In the genomic region with DNA sequence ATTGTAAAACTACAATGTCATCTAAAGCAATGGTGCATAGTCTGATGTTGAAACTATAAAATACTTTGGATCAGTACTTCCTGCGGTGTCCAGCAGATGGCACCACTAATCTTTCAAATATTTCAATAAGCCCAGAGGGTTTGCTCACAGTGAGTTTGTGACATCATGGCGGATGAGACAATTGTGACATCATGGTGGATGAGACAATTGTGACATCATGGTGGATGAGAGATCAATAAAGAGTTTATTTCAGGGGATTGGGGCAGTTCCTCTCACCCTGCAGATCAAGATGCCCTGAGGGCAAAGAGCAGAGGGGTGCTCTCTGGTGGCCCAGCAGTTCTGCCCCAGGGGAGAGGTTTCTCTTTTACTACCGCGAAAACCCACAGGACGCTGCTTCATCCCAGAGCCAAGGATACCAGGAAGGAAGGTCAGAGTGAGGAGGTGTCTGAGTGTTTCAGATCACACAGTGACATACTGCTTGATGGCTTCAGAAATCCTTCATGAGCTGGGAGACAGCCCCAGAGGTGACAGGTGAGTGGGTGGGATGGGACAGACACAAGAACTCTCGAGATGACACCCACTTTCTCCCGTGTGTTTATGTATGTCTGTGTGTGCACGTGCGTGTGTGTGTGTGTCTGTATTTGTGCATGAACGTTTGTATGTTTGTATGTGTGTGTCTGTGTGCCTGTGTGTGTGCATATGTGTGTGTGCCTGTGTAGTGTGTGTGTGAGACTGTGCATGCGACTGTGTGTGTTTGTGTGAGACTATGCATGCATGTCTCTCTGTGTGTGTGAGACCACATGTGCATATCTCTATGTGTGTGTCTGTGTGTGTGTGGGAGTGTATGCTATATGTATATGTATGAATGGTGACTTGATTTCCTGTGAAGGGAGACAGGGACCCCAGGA, we compare ENCODE assay signal across 8 cellular contexts. TPM values are rescaled to one million over a fixed set of nuclear protein-coding genes. Genes with fewer than 3 reads are reported as not detected.
A peak's percentile ranks its signal among the peaks of the same experiment; 100 is the strongest.
DNase-seq lines count a peak whose midpoint lies in the region; ATAC-seq and TF ChIP-seq lines count a peak whose summit lies in the region.

No MANE protein-coding gene starts in this region.

- H3K4me1 ChIP-seq in Panc1 (ENCODE audit: control insufficient read depth, insufficient read depth, low read length) (peaks cover 6% of the 10 kb centered on the region), neural progenitor cell (peaks cover 5% of the 10 kb centered on the region), tibial artery (peaks cover 0 to 11% (median 10%) of the 10 kb centered on the region in 4 donors)

- H3K4me1 Mint-ChIP-seq in neural progenitor cell: peaks cover 4% of the 10 kb centered on the region

- H3K79me2 ChIP-seq in neural progenitor cell (ENCODE audit: low read depth): no peaks in the 10 kb centered on the region

- H3K27ac ChIP-seq in Panc1 (ENCODE audit: low read length) (no peak overlapping the region), neural progenitor cell (no peak overlapping the region), tibial artery (no peak overlapping the region)

- no peak overlapping the region for H3K9ac ChIP-seq in neural progenitor cell

- POLR2A ChIA-PET in Panc1 (lab: Charles Lee): no interaction called here

- H3K4me3 Mint-ChIP-seq in neural progenitor cell: no peak overlapping the region

- H2AFZ ChIP-seq in neural progenitor cell (replicated peaks): no peak overlapping the region

- BruUV-seq in Panc1 (replicated peaks; lab: Mats Ljungman, UMichigan): no TSS peak

- H3K4me3 ChIP-seq in Panc1 (ENCODE audit: low read depth in 2 of 2, low read length in 2 of 2): no peak overlapping the region
- H3K4me3 ChIP-seq in fibroblast of the aortic adventitia (ENCODE audit: low read depth, low read length): no peak overlapping the region
- H3K4me3 ChIP-seq in neural progenitor cell: no peak overlapping the region
- H3K4me3 ChIP-seq in tibial artery: no peak overlapping the region

- TF ChIP-seq CTCF in Panc1 (IDR thresholded peaks at IDR 0.05) (peak; percentile 81), fibroblast of the aortic adventitia (IDR thresholded peaks at IDR 0.05; ENCODE audit: insufficient read depth, low read length) (peak; percentile 64), neural progenitor cell (IDR thresholded peaks at IDR 0.05) (peak; percentile 83), tibial artery (IDR thresholded peaks at IDR 0.05) (peak; percentile 79 to 88)

- intact Hi-C loops in Panc1 (cut with micrococcal nuclease; ENCODE audit: unreplicated experiment): loop anchor here (2.0 kb wide), 1 partner anchor 82 kb away; no protein-coding TSS in a partner anchor
- intact Hi-C loops in tibial artery (cut with DNase I; ENCODE audit: low total_unique reads): loop anchor here (1.0 kb wide), 1 partner anchor 83 kb away; no protein-coding TSS in a partner anchor

- H3K4me2 ChIP-seq in neural progenitor cell: no peak overlapping the region

- peaks cover 6% of the 10 kb centered on the region for H4K20me1 ChIP-seq in neural progenitor cell (ENCODE audit: low read depth)

- no peak overlapping the region for H3K27ac Mint-ChIP-seq in neural progenitor cell

- no peaks in the 10 kb centered on the region for H3K36me3 Mint-ChIP-seq in neural progenitor cell

- H3K27me3 ChIP-seq in Panc1 (ENCODE audit: control insufficient read depth, insufficient read depth, low read length): peaks cover 19% of the 10 kb centered on the region
- peaks cover 100% of the 10 kb centered on the region for H3K27me3 ChIP-seq in neural progenitor cell
- peaks cover 14 to 89% of the 10 kb centered on the region in 2 donors for H3K27me3 ChIP-seq in tibial artery

- H3K9me3 ChIP-seq in Panc1 (ENCODE audit: control insufficient read depth, insufficient read depth, low read depth, low read length) (no peaks in the 10 kb centered on the region), neural progenitor cell (ENCODE audit: low read depth) (no peaks in the 10 kb centered on the region), tibial artery (no peaks in the 10 kb centered on the region)

- H3K36me3 ChIP-seq in Panc1 (ENCODE audit: control insufficient read depth, insufficient read depth, low read length): no peaks in the 10 kb centered on the region
- no peaks in the 10 kb centered on the region for H3K36me3 ChIP-seq in neural progenitor cell
- no peaks in the 10 kb centered on the region for H3K36me3 ChIP-seq in tibial artery

- ATAC-seq in Panc1 (peak; percentile 60), GM21381 (IDR thresholded peaks at IDR 0.05; ENCODE audit: unreplicated experiment) (no peak)

- H3F3A ChIP-seq in neural progenitor cell (ENCODE audit: low read depth): no peaks in the 10 kb centered on the region

- peak; percentile 67 for DNase-seq in COLO668 (lab: John Stamatoyannopoulos, UW; ENCODE audit: unreplicated experiment)
- peak; percentile 68 for DNase-seq in HS-5 (ENCODE audit: low read depth)
- DNase-seq in Panc1 (ENCODE audit: low read depth, low spot score): peak; percentile 61
- DNase-seq in activated T-cell treated with anti-CD3 and anti-CD28 coated beads, Interleukin-2, amount 50 U/mL, for 48 hours: peak; percentile 75 to 79
- DNase-seq in fibroblast of the aortic adventitia (ENCODE audit: low read depth): peak; percentile 83
- peak; percentile 68 for DNase-seq in neural progenitor cell (ENCODE audit: low spot score)
- peak in 1 of 2 donors; percentile 69 for DNase-seq in tibial artery

- in situ Hi-C loops in Panc1 (cut with HindIII; ENCODE audit: low pct_unique_long_range_greater_than_20kb, low sequenced_read_pairs): no loop called here

- peaks cover 81% of the 10 kb centered on the region for H3K27me3 Mint-ChIP-seq in neural progenitor cell (ENCODE audit: insufficient read depth, low read depth)

- CTCF ChIA-PET in Panc1 (lab: Charles Lee): no interaction called here

- H3K9me3 Mint-ChIP-seq in neural progenitor cell: no peaks in the 10 kb centered on the region

RNA-seq across cellular contexts. Expression of a gene that starts 7.3 kb away (rescaled TPM):
- total RNA-seq in Panc1 (2021; ENCODE audit: unreplicated experiment) (0.69 TPM), fibroblast of the aortic adventitia (ENCODE audit: low replicate concordance) (2.5 and 3.3 TPM in 2 replicates), neural progenitor cell (ENCODE audit: low replicate concordance) (not detected in 2 replicates)
- 0.63 TPM for polyA plus RNA-seq in Panc1 (2012; ENCODE audit: insufficient read length)

RNA-seq across cellular contexts. Expression of a gene that starts 11.6 kb away (rescaled TPM):
- 1.2 TPM for total RNA-seq in Panc1 (2021; ENCODE audit: unreplicated experiment)
- polyA plus RNA-seq in Panc1 (2012; ENCODE audit: insufficient read length): 1.4 TPM
- 0.82 and 4.6 TPM in 2 replicates for total RNA-seq in fibroblast of the aortic adventitia (ENCODE audit: low replicate concordance)
- not detected in 2 replicates for total RNA-seq in neural progenitor cell (ENCODE audit: low replicate concordance)

RNA-seq across cellular contexts. Expression of a gene that starts 29.2 kb away (rescaled TPM):
- total RNA-seq in Panc1 (2021; ENCODE audit: unreplicated experiment): 3.1 TPM
- 5.4 TPM for polyA plus RNA-seq in Panc1 (2012; ENCODE audit: insufficient read length)
- total RNA-seq in fibroblast of the aortic adventitia (ENCODE audit: low replicate concordance): 0.65 and 1.7 TPM in 2 replicates
- total RNA-seq in neural progenitor cell (ENCODE audit: low replicate concordance): 0.11 and 0.40 TPM in 2 replicates

RNA-seq across cellular contexts. Expression of a gene that starts 36.6 kb away (rescaled TPM):
- total RNA-seq in Panc1 (2021; ENCODE audit: unreplicated experiment) (1.8 TPM), fibroblast of the aortic adventitia (ENCODE audit: low replicate concordance) (0.63 TPM in 1 of 2 replicates, not detected in the other), neural progenitor cell (ENCODE audit: low replicate concordance) (not detected in 2 replicates)
- polyA plus RNA-seq in Panc1 (2012; ENCODE audit: insufficient read length): 0.33 TPM
